1 cellular context compared by ENCODE assay signal in genomic region chr17:50767030-50767429, GRCh38.
A peak's percentile ranks its signal among the peaks of the same experiment; 100 is the strongest.
TF ChIP-seq lines count a peak whose summit lies in the region.

No MANE protein-coding gene starts in this region.

TF ChIP-seq in HepG2, 621 proteins besides CTCF, POLR2A, EP300 and RAD21 (continued from another document):
- TF ChIP-seq MAZ (IDR thresholded peaks at IDR 0.05; ENCODE audit: borderline replicate concordance, low read depth, low read length) (no peak), MAZ (CRISPR knock-in tag; IDR thresholded peaks at IDR 0.05; ENCODE audit: low read depth) (0 out of 2 replicates have a peak, but pooled peaks have one; percentile 29), MATR3 (CRISPR knock-in tag; IDR thresholded peaks at IDR 0.05) (no peak), ZNF10 (CRISPR knock-in tag; IDR thresholded peaks at IDR 0.05; ENCODE audit: borderline replicate concordance, low read depth) (no peak), GATA4 (IDR thresholded peaks at IDR 0.05; ENCODE audit: borderline replicate concordance, low read depth) (no peak), KAT7 (CRISPR knock-in tag; IDR thresholded peaks at IDR 0.05; ENCODE audit: borderline replicate concordance) (no peak), ETS1 (CRISPR knock-in tag; IDR thresholded peaks at IDR 0.05) (no peak), ZNF441 (CRISPR knock-in tag; IDR thresholded peaks at IDR 0.05; ENCODE audit: borderline replicate concordance) (no peak), ZHX1 (CRISPR knock-in tag; IDR thresholded peaks at IDR 0.05; ENCODE audit: low read depth) (no peak), PITX1 (CRISPR knock-in tag; IDR thresholded peaks at IDR 0.05) (no peak), ASH2L (IDR thresholded peaks at IDR 0.05; ENCODE audit: insufficient read length, low read depth, low read length) (no peak), ETV5 (CRISPR knock-in tag; IDR thresholded peaks at IDR 0.05; ENCODE audit: borderline replicate concordance) (no peak), ZNF121 (CRISPR knock-in tag; IDR thresholded peaks at IDR 0.05) (no peak), SRF (IDR thresholded peaks at IDR 0.05; ENCODE audit: low read depth, low read length) (no peak), ZSCAN25 (CRISPR knock-in tag; IDR thresholded peaks at IDR 0.05) (no peak), SALL2 (CRISPR knock-in tag; IDR thresholded peaks at IDR 0.05) (no peak), HINFP (CRISPR knock-in tag; IDR thresholded peaks at IDR 0.05; ENCODE audit: low read depth) (peak; percentile 4; the same call in 1 of the 2 replicates), HMGXB3 (CRISPR knock-in tag; IDR thresholded peaks at IDR 0.05; ENCODE audit: borderline replicate concordance) (no peak), MXD3 (CRISPR knock-in tag; IDR thresholded peaks at IDR 0.05) (no peak), MYNN (CRISPR knock-in tag; IDR thresholded peaks at IDR 0.05; ENCODE audit: low read depth) (no peak), ZSCAN20 (CRISPR knock-in tag; IDR thresholded peaks at IDR 0.05; ENCODE audit: borderline replicate concordance) (no peak), NCOA5 (CRISPR knock-in tag; IDR thresholded peaks at IDR 0.05) (no peak), ZNF879 (CRISPR knock-in tag; IDR thresholded peaks at IDR 0.05) (no peak), THAP8 (CRISPR knock-in tag; IDR thresholded peaks at IDR 0.05; ENCODE audit: borderline replicate concordance) (no peak), MNT (IDR thresholded peaks at IDR 0.05) (no peak)
TF ChIP-seq in HepG2: peak in this region for 7.
